In genomic region chr9:82466616-82467251, GRCh38 we compare ENCODE assay signal across 13 cellular contexts.
A peak's percentile ranks its signal among the peaks of the same experiment; 100 is the strongest.
DNase-seq lines count a peak whose midpoint lies in the region; ATAC-seq, FAIRE-seq and TF ChIP-seq lines count a peak whose summit lies in the region.
"Had no signal": no experiment of that assay in that cellular context is flagged by ENCODE, and none has a peak within 500 bp of the region (broad histone marks: within the 10 kb centered on the region; RNA-seq: fewer than 3 reads in every experiment).

No MANE protein-coding gene starts in this region.

- POLR2A ChIA-PET in AG04449 (lab: Yijun Ruan, JAX) (no interaction called here), IMR-90 (lab: Charles Lee; ENCODE audit: unreplicated experiment) (no interaction called here)

- H4K20me1 ChIP-seq in IMR-90 (ENCODE audit: insufficient read depth, low read length): no peaks in the 10 kb centered on the region

- H2AFZ ChIP-seq in IMR-90 (replicated peaks; ENCODE audit: low read length, poor library complexity): no peak overlapping the region

- H3K4me2 ChIP-seq in IMR-90 (ENCODE audit: low read depth, low read length): no peak overlapping the region

- intact Hi-C loops in IMR-90 (cut with micrococcal nuclease): no loop called here
- intact Hi-C loops in right lobe of liver (cut with DNase I): no loop called here

- no peak overlapping the region for H3K27ac Mint-ChIP-seq in chondrocyte (ENCODE audit: unreplicated experiment)
- H3K27ac Mint-ChIP-seq: activated T-cell treated with anti-CD3 and anti-CD28 coated beads, Interleukin-2, amount 50 U/mL, for 72 hours; CD8-positive, alpha-beta T cell had no signal

- no peak overlapping the region for H3K4ac ChIP-seq in IMR-90 (ENCODE audit: low read depth, low read length)

- H2BK5ac ChIP-seq in IMR-90 (ENCODE audit: low read depth, low read length, poor library complexity, severe bottlenecking): no peak overlapping the region

- no peak overlapping the region for H3K9ac ChIP-seq in IMR-90 (ENCODE audit: low read depth, low read length)

- no peak overlapping the region for H3K4me3 ChIP-seq in AG04449 (ENCODE audit: low read depth, low read length)
- no peak overlapping the region for H3K4me3 ChIP-seq in IMR-90 (ENCODE audit: insufficient read depth, low read depth, low read length)
- H3K4me3 ChIP-seq in right lobe of liver: no peak overlapping the region

- no peaks in the 10 kb centered on the region for H3K9me1 ChIP-seq in IMR-90 (ENCODE audit: insufficient read depth, low read length)

- in situ Hi-C loops in IMR-90 (cut with MboI; ENCODE audit: low sequenced_read_pairs): no loop called here

- H4K8ac ChIP-seq in IMR-90 (ENCODE audit: low read depth in 2 of 2, low read length in 2 of 2): no peak overlapping the region

- no peaks in the 10 kb centered on the region for H3K27me3 ChIP-seq in IMR-90 (ENCODE audit: control insufficient read depth, insufficient read depth, low read length)
- no peaks in the 10 kb centered on the region for H3K27me3 ChIP-seq in right lobe of liver

- WGBS in IMR-90 (ENCODE audit: extremely low coverage in 2 of 2, insufficient read length in 1 of 2), 2 experiments: no CpG with 5 or more reads among the region's 11 CpGs
- WGBS in right lobe of liver (ENCODE audit: insufficient coverage, low coverage, low lambda C conversion rate, missing lambda C conversion rate): 84% methylated on average over 11 of the region's 11 CpGs

- ATAC-seq in IMR-90 (ENCODE audit: low read depth): no peak
- ATAC-seq in right lobe of liver: peak; percentile 50 to 86 (median 70)
- ATAC-seq in HG02759 (IDR thresholded peaks at IDR 0.05; ENCODE audit: unreplicated experiment): no peak
- ATAC-seq: activated T-cell treated with anti-CD3 and anti-CD28 coated beads, Interleukin-2, amount 50 U/mL, for 72 hours; CD8-positive, alpha-beta T cell had no signal

- no peak overlapping the region for H4K5ac ChIP-seq in IMR-90 (ENCODE audit: low read depth, low read length)

- no peaks in the 10 kb centered on the region for H3K79me1 ChIP-seq in IMR-90 (ENCODE audit: low read depth in 1 of 2, low read length in 2 of 2)

- H3K9me3 ChIP-seq in IMR-90 (ENCODE audit: control insufficient read depth, insufficient read depth, low read length) (no peaks in the 10 kb centered on the region), right lobe of liver (no peaks in the 10 kb centered on the region)

- H3K4me1 ChIP-seq in IMR-90 (ENCODE audit: control insufficient read depth, insufficient read depth, low read length): no peaks in the 10 kb centered on the region
- H3K4me1 ChIP-seq in right lobe of liver: no peaks in the 10 kb centered on the region

- no peak overlapping the region for H2AK9ac ChIP-seq in IMR-90 (replicated peaks; ENCODE audit: low read depth, low read length, poor library complexity)

- no peak overlapping the region for H3K18ac ChIP-seq in IMR-90 (ENCODE audit: low read depth, low read length)

- TF ChIP-seq POLR2A in IMR-90 (IDR thresholded peaks at IDR 0.05; ENCODE audit: low read depth, low read length): no peak
- no peak for TF ChIP-seq POLR2A in right lobe of liver (IDR thresholded peaks at IDR 0.05)

- dilution Hi-C loops in IMR-90 (cut with HindIII; ENCODE audit: low sequenced_read_pairs, unreplicated experiment): no loop called here

- no peak for FAIRE-seq in urothelium cell line (lab: Jason Lieb, UNC)

- no TSS peak for BruUV-seq in IMR-90 (replicated peaks; lab: Mats Ljungman, UMichigan)

- H3K4me3 Mint-ChIP-seq in chondrocyte (ENCODE audit: unreplicated experiment): no peak overlapping the region
- H3K4me3 Mint-ChIP-seq: activated T-cell treated with anti-CD3 and anti-CD28 coated beads, Interleukin-2, amount 50 U/mL, for 72 hours; CD8-positive, alpha-beta T cell had no signal

- CTCF ChIA-PET in AG04449 (lab: Yijun Ruan, JAX): no interaction called here
- CTCF ChIA-PET in IMR-90 (lab: Yijun Ruan, JAX): no interaction called here

- no peaks in the 10 kb centered on the region for H3K4me1 Mint-ChIP-seq in chondrocyte (ENCODE audit: low read depth)

- H2AK5ac ChIP-seq in IMR-90 (ENCODE audit: low read depth, low read length): no peak overlapping the region

- no peak overlapping the region for H4K91ac ChIP-seq in IMR-90 (ENCODE audit: insufficient read depth, low read depth, low read length)

- H3K27ac ChIP-seq in IMR-90 (ENCODE audit: insufficient read depth, low read length): no peak overlapping the region
- no peak overlapping the region for H3K27ac ChIP-seq in right lobe of liver

- H3K14ac ChIP-seq in IMR-90 (replicated peaks; ENCODE audit: low read depth, low read length): no peak overlapping the region

- TF ChIP-seq CTCF in AG04449 (IDR thresholded peaks at IDR 0.05; ENCODE audit: insufficient read depth, low read length, missing control alignments) (peak; percentile 15), IMR-90 (conservative IDR thresholded peaks at IDR 0.05; ENCODE audit: low read depth, low read length) (peak; percentile 18; the same call in 1 of the 2 replicates), chondrocyte (IDR thresholded peaks at IDR 0.05) (peak; percentile 54), right lobe of liver (IDR thresholded peaks at IDR 0.05) (peak; percentile 16 to 50 (median 30))

- peaks cover 4% of the 10 kb centered on the region for H3K27me3 Mint-ChIP-seq in chondrocyte (ENCODE audit: low read depth)

- no peak overlapping the region for H2BK15ac ChIP-seq in IMR-90 (ENCODE audit: low read depth, low read length)

- TF ChIP-seq RAD21 in IMR-90 (IDR thresholded peaks at IDR 0.05; ENCODE audit: low read length): peak; percentile 20

- H2BK120ac ChIP-seq in IMR-90 (ENCODE audit: low read depth, low read length): no peak overlapping the region

- H3K9me3 Mint-ChIP-seq in chondrocyte (ENCODE audit: low read depth): no peaks in the 10 kb centered on the region

- H2BK20ac ChIP-seq in IMR-90 (ENCODE audit: low read depth, low read length): no peak overlapping the region

- H3K23ac ChIP-seq in IMR-90 (ENCODE audit: low read depth, low read length): no peak overlapping the region

- H3K36me3 ChIP-seq in IMR-90 (ENCODE audit: control insufficient read depth, insufficient read depth, low read length): no peaks in the 10 kb centered on the region
- no peaks in the 10 kb centered on the region for H3K36me3 ChIP-seq in right lobe of liver

- DNase-seq in AG04449 (ENCODE audit: low read depth, low spot score) (no peak), IMR-90 (peak; percentile 4), chondrocyte (ENCODE audit: low spot score) (no peak), right lobe of liver (no peak), urothelium cell line (ENCODE audit: low spot score) (no peak), occipital lobe (lab: John Stamatoyannopoulos, UW) (no peak), T1000 (lab: John Stamatoyannopoulos, UW) (no peak)
- DNase-seq: activated T-cell treated with anti-CD3 and anti-CD28 coated beads, Interleukin-2, amount 50 U/mL, for 72 hours; CD8-positive, alpha-beta T cell; HCEC 1CT; NCI-H2029 treated with DMSO at 0.1 percent for 48 hours; T-helper 2 cell had no signal

- H3K56ac ChIP-seq in IMR-90 (ENCODE audit: extremely low read depth, insufficient read depth, low read length): no peak overlapping the region

- H3K36me3 Mint-ChIP-seq in chondrocyte (ENCODE audit: low read depth): no peaks in the 10 kb centered on the region
- H3K36me3 Mint-ChIP-seq: CD8-positive, alpha-beta T cell had no signal

TF ChIP-seq in IMR-90, 13 proteins besides CTCF, POLR2A, EP300 and RAD21:
- TF ChIP-seq NFE2L2 (IDR thresholded peaks at IDR 0.05; ENCODE audit: low read depth, low read length) (no peak), USF2 (IDR thresholded peaks at IDR 0.05; ENCODE audit: low read depth, low read length) (no peak), CHD1 (IDR thresholded peaks at IDR 0.05; ENCODE audit: low read depth, low read length) (no peak), RFX5 (IDR thresholded peaks at IDR 0.05; ENCODE audit: low read depth, low read length) (no peak), FOS (IDR thresholded peaks at IDR 0.05; ENCODE audit: low read depth, low read length) (no peak), MAFK (IDR thresholded peaks at IDR 0.05; ENCODE audit: low read depth, low read length) (no peak), MXI1 (IDR thresholded peaks at IDR 0.05; ENCODE audit: borderline replicate concordance, low read depth, low read length) (no peak), CEBPB (IDR thresholded peaks at IDR 0.05; ENCODE audit: low read depth, low read length) (no peak), RCOR1 (IDR thresholded peaks at IDR 0.05; ENCODE audit: insufficient replicate concordance, low read length) (no peak), BHLHE40 (IDR thresholded peaks at IDR 0.05; ENCODE audit: low read depth, low read length) (no peak), MAZ (IDR thresholded peaks at IDR 0.05; ENCODE audit: borderline replicate concordance, low read depth, low read length) (no peak), SMC3 (IDR thresholded peaks at IDR 0.05; ENCODE audit: low read depth, low read length) (no peak), ELK1 (IDR thresholded peaks at IDR 0.05; ENCODE audit: borderline replicate concordance, low read depth, low read length) (no peak)

Comparison
In these comparisons a context has a peak if more than half of its experiments do, and no peak if none do; other contexts are left out.
1. ATAC-seq: peak in right lobe of liver (4 of 4); none in IMR-90 (single experiment) and HG02759 (single experiment).
2. Peak in every context shown above with its lines, with median percentiles within 50 percentile points of each other: CTCF ChIP-seq.